Comparison of ENCODE assay signal across 18 cellular contexts in genomic region chr15:74571191-74571590, GRCh38.
"Had no signal": no experiment of that assay in that cellular context is flagged by ENCODE, and none has a peak within 500 bp of the region (broad histone marks: within the 10 kb centered on the region; RNA-seq: fewer than 3 reads in every experiment).

No MANE protein-coding gene starts in this region.

- H3K9me3 ChIP-seq: lower lobe of right lung, psoas muscle had no signal

- H3K27ac ChIP-seq: lower lobe of right lung, SK-N-MC, skin epidermis had no signal

- H3K4me3 ChIP-seq: lower lobe of right lung, psoas muscle, SK-N-MC, skin epidermis had no signal

- H3K9me3 Mint-ChIP-seq: activated CD4-positive, alpha-beta memory T cell treated with anti-CD3 and anti-CD28 coated beads, Interleukin-2, amount 10 ng/mL, durations not matched to agents 7 days and 5 days; activated naive CD4-positive, alpha-beta T cell treated with anti-CD3 and anti-CD28 coated beads, Interleukin-2, amount 50 U/mL, for 24 hours; dendritic cell treated with granulocyte-macrophage colony-stimulating factor and Interleukin-4, amounts not matched to agents 40 ng/mL and 50 ng/mL, for 4 days; neural crest cell; stimulated activated naive CD8-positive, alpha-beta T cell treated with anti-CD3 and anti-CD28 coated beads, Interleukin-15, Interleukin-2, amounts not matched to agents 100 ng/mL and 50 ng/mL, for 24 hours; T-helper 2 cell treated with Interferon-gamma antibody and Interleukin-4, amounts not matched to agents 5 μg/mL and 100 μg/mL, for 36 hours; type B pancreatic cell; WTC11 had no signal

- DNase-seq: activated CD4-positive, alpha-beta memory T cell treated with anti-CD3 and anti-CD28 coated beads, Interleukin-2, amount 10 ng/mL, durations not matched to agents 7 days and 5 days; activated CD4-positive, alpha-beta T cell treated with anti-CD3 and anti-CD28 coated beads for 36 hours; activated gamma-delta T cell; effector memory CD4-positive, alpha-beta T cell; islet precursor cell; left colon; lower lobe of right lung; psoas muscle had no signal

- ATAC-seq: activated CD4-positive, alpha-beta T cell treated with anti-CD3 and anti-CD28 coated beads for 36 hours; left colon; lower lobe of right lung; right cardiac atrium; WTC11 had no signal

- H3K27ac Mint-ChIP-seq: activated CD4-positive, alpha-beta T cell treated with anti-CD3 and anti-CD28 coated beads for 36 hours; activated naive CD4-positive, alpha-beta T cell treated with anti-CD3 and anti-CD28 coated beads, Interleukin-2, amount 50 U/mL, for 24 hours; dendritic cell treated with granulocyte-macrophage colony-stimulating factor and Interleukin-4, amounts not matched to agents 40 ng/mL and 50 ng/mL, for 4 days; stimulated activated naive CD8-positive, alpha-beta T cell treated with anti-CD3 and anti-CD28 coated beads, Interleukin-15, Interleukin-2, amounts not matched to agents 100 ng/mL and 50 ng/mL, for 24 hours; T-helper 2 cell treated with Interferon-gamma antibody and Interleukin-4, amounts not matched to agents 5 μg/mL and 100 μg/mL, for 36 hours; type B pancreatic cell; WTC11 had no signal

- H3K4me1 ChIP-seq: lower lobe of right lung had no signal

- H3K4me3 Mint-ChIP-seq: activated CD4-positive, alpha-beta memory T cell treated with anti-CD3 and anti-CD28 coated beads, Interleukin-2, amount 10 ng/mL, durations not matched to agents 7 days and 5 days; activated CD4-positive, alpha-beta T cell treated with anti-CD3 and anti-CD28 coated beads for 36 hours; activated naive CD4-positive, alpha-beta T cell treated with anti-CD3 and anti-CD28 coated beads, Interleukin-2, amount 50 U/mL, for 24 hours; dendritic cell treated with granulocyte-macrophage colony-stimulating factor and Interleukin-4, amounts not matched to agents 40 ng/mL and 50 ng/mL, for 4 days; neural crest cell; stimulated activated naive CD8-positive, alpha-beta T cell treated with anti-CD3 and anti-CD28 coated beads, Interleukin-15, Interleukin-2, amounts not matched to agents 100 ng/mL and 50 ng/mL, for 24 hours; T-helper 2 cell treated with Interferon-gamma antibody and Interleukin-4, amounts not matched to agents 5 μg/mL and 100 μg/mL, for 36 hours; type B pancreatic cell; WTC11 had no signal

- H3K27me3 Mint-ChIP-seq: activated CD4-positive, alpha-beta memory T cell treated with anti-CD3 and anti-CD28 coated beads, Interleukin-2, amount 10 ng/mL, durations not matched to agents 7 days and 5 days; activated CD4-positive, alpha-beta T cell treated with anti-CD3 and anti-CD28 coated beads for 36 hours; activated naive CD4-positive, alpha-beta T cell treated with anti-CD3 and anti-CD28 coated beads, Interleukin-2, amount 50 U/mL, for 24 hours; dendritic cell treated with granulocyte-macrophage colony-stimulating factor and Interleukin-4, amounts not matched to agents 40 ng/mL and 50 ng/mL, for 4 days; stimulated activated naive CD8-positive, alpha-beta T cell treated with anti-CD3 and anti-CD28 coated beads, Interleukin-15, Interleukin-2, amounts not matched to agents 100 ng/mL and 50 ng/mL, for 24 hours; type B pancreatic cell had no signal
